8 cellular contexts compared by ENCODE assay signal in the genomic region with DNA sequence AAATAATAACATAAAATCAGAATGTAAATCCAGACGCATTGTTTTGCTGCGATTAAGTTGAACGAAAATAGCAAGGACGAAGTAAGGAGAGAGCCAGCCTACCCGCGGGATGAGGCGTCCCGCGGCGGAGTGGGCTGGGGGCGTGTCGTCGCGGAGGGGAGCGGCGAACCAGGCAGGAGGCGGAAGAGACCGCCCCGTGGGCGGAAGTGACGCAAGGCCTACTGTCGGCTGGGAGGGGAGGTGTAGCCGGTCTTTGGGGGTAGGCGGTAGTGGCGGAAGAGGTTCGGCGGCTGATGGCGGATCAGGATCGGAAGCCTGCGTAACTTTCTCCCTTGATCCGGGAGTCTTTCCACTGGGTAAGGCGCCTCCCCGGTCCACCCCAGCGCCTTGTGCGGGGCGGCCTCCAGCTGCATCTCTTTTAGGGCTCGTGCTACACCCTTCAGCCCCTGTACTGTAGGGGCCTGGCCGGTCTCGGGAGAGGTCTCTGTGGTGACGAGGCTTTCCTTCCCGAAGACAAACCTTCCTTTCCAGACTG. TPM values are rescaled to one million over a fixed set of nuclear protein-coding genes. Genes with fewer than 3 reads are reported as not detected.
DNase-seq lines count a peak whose midpoint lies in the region; ATAC-seq, FAIRE-seq and TF ChIP-seq lines count a peak whose summit lies in the region.

A gene (plus strand): TSS at position 249 of the 535 bp plus-strand sequence. CDS start 8,363 bp downstream, outside the sequence.

- H3K4me3 ChIP-seq in AG10803 (ENCODE audit: low read length): peak within 1 kb of the TSS; percentile 99
- peak within 1 kb of the TSS; percentile 92 to 96 for H3K4me3 ChIP-seq in kidney (ENCODE audit: low read length in 2 of 2)

- peak; percentile 91 for DNase-seq in AG10803 (ENCODE audit: low read depth)
- DNase-seq in NCI-H460 (ENCODE audit: extremely low read depth, low read depth): peak; percentile 93
- DNase-seq in activated CD4-positive, CD25-positive, alpha-beta regulatory T cell treated with anti-CD3 and anti-CD28 coated beads, Interleukin-2, amount 50 U/mL, for 72 hours: peak; percentile 94
- peak; percentile 12 to 57 for DNase-seq in cerebellar nuclear complex (lab: John Stamatoyannopoulos, UW)
- DNase-seq in kidney: peak; percentile 99
- DNase-seq in stimulated activated CD4-positive, alpha-beta T cell treated with anti-CD3 and anti-CD28 coated beads, Interleukin-15, amount 100 ng/mL, for 24 hours: peak; percentile 97

- H3K36me3 ChIP-seq in kidney (ENCODE audit: control insufficient read depth in 1 of 2, insufficient read depth in 2 of 2, low read length in 2 of 2): no peaks in the 10 kb centered on the region

- no peak for TF ChIP-seq CTCF in AG10803 (conservative IDR thresholded peaks at IDR 0.05; ENCODE audit: low read length)
- TF ChIP-seq CTCF in kidney (IDR thresholded peaks at IDR 0.05; ENCODE audit: borderline replicate concordance, extremely low read depth, insufficient read depth): no peak

- H3K9me3 ChIP-seq in kidney (ENCODE audit: control insufficient read depth in 1 of 2, low read length in 2 of 2): no peaks in the 10 kb centered on the region

- peak; percentile 92 for ATAC-seq in GM19043 (IDR thresholded peaks at IDR 0.05; ENCODE audit: low read depth, unreplicated experiment)
- peak; percentile 87 for ATAC-seq in HG03378 (IDR thresholded peaks at IDR 0.05; ENCODE audit: unreplicated experiment)

- peak; percentile 86 for FAIRE-seq in kidney (lab: Jason Lieb, UNC)

- H3K4me1 ChIP-seq in kidney (ENCODE audit: control insufficient read depth in 1 of 2, insufficient read depth in 1 of 2, low read depth in 1 of 2, low read length in 2 of 2): peaks cover 7 to 12% of the 10 kb centered on the region in 2 donors

- peak within 1 kb of the TSS; percentile 97 to 99 for H3K27ac ChIP-seq in kidney (ENCODE audit: low read depth in 2 of 2, low read length in 2 of 2)

- intact Hi-C loops in kidney (cut with DNase I): no loop called here

- H3K9ac ChIP-seq in kidney (ENCODE audit: low read length in 2 of 2): peak within 1 kb of the TSS; percentile 96 to 99

RNA-seq across cellular contexts. Expression of the gene that starts here (rescaled TPM):
- 109 and 130 TPM in 2 replicates for total RNA-seq in NCI-H460 (2014; rRNA removed; shearing (Covaris generic))
- polyA plus RNA-seq in NCI-H460 (2014; cell fraction: nucleus; rRNA removed): 45.3 and 52.8 TPM in 2 replicates
- 113 TPM for total RNA-seq in kidney
- 88.4 TPM for polyA plus RNA-seq in kidney (ENCODE audit: insufficient read depth, low read depth, low replicate concordance)

Comparison
In these comparisons a context has a peak if more than half of its experiments do, and no peak if none do; other contexts are left out.
1. Peak in every context shown above with its lines: DNase-seq, ATAC-seq, H3K4me3 ChIP-seq and H3K27ac ChIP-seq.
2. DNase-seq: peak in every context shown above with its lines; median percentile 99 in kidney; 97 in stimulated activated CD4-positive, alpha-beta T cell treated with anti-CD3 and anti-CD28 coated beads, Interleukin-15, amount 100 ng/mL, for 24 hours; 94 in activated CD4-positive, CD25-positive, alpha-beta regulatory T cell treated with anti-CD3 and anti-CD28 coated beads, Interleukin-2, amount 50 U/mL, for 72 hours; 93 in NCI-H460; 91 in AG10803; 34 in cerebellar nuclear complex.